1 cellular context compared by ENCODE assay signal in the genomic region with DNA sequence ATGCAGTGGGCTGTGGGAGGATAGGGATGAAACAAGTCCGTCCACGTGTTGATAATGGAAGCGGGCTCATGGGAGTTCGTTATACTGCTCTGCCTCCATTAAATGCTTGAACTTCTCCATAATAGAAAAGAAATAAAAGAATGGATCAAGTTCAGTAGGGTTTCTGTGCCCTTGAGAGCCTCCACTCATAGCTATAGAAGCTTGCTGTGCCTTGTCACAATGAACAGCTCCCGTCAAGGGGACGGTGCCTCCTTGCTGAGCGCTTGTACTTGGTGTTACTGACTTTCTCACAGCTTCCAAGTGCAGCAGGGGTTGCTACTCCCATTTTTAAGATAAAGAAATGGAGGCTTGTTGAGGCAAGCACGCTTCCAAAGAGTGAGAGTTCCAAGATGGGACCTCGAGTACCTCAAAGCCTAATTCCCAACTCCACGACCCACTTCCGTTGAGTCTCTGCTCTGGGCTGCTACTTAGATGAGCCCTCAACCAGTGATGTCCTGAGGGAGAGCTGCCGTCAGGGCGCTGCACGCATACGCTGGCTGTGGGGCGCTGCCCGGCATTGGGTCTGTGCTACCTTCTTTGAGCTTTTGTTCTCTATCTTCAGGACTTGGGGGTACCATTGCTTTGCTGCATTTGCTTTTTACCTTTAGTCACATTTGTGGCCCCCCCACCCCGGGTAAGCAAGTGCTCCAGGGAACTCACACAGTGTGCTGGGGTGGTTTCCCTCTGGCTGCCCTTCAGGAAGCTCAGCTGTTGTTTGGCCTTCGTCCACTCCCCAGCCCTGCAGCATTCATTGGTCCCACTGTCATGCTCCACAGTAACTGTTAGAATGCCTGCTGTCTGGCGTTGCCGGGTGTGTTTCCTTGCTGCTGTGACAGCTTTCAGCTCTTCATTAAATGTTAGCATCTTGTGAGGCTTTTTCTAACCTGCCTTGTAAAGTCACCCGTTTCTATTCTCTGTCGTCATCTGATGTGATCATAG.
TF ChIP-seq lines count a peak whose summit lies in the region.

No MANE protein-coding gene starts in this region.

TF ChIP-seq in H1, 55 proteins besides CTCF, POLR2A, EP300 and RAD21:
- no peak for TF ChIP-seq ASH2L (IDR thresholded peaks at IDR 0.05; ENCODE audit: low read length)
- TF ChIP-seq BACH1 (IDR thresholded peaks at IDR 0.05; ENCODE audit: low read length): no peak
- peak; percentile 50; the same call in 1 of the 2 replicates for TF ChIP-seq POLR2AphosphoS5 (IDR thresholded peaks at IDR 0.05; ENCODE audit: low read depth, low read length)
